Comparison of ENCODE assay signal across 1 cellular context in the genomic region with DNA sequence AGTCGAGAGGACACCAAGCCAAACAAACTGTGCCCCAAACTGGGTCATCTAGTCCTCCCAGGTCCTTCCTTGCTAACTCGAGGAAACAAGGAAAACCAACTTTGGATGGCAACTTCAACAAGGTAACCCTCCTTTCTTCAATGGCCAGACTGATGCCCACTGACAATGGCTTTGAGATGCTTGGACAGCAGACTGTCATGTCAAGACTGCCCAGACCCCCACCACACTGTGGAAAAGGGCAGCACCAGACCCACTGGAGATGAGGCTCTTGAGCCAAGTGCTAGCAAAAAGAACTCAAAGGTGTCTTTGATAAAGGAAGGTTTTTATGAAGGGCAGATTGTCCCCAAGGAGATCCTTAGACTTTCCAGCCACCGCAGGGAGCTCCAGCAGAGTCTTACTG.
TF ChIP-seq lines count a peak whose summit lies in the region.

No MANE protein-coding gene starts in this region.

TF ChIP-seq in GM12878, 131 proteins besides CTCF, POLR2A, EP300 and RAD21:
- no peak for TF ChIP-seq ZSCAN29 (IDR thresholded peaks at IDR 0.05)
- TF ChIP-seq EED (IDR thresholded peaks at IDR 0.05; ENCODE audit: low read depth): no peak
- TF ChIP-seq ASH2L (IDR thresholded peaks at IDR 0.05; ENCODE audit: borderline replicate concordance, low read depth): no peak
- no peak for TF ChIP-seq DPF2 (IDR thresholded peaks at IDR 0.05)
- TF ChIP-seq FOS (IDR thresholded peaks at IDR 0.05; ENCODE audit: borderline replicate concordance, extremely low read depth, insufficient read length): no peak
- no peak for TF ChIP-seq ELK1 (IDR thresholded peaks at IDR 0.05; ENCODE audit: low read depth, low read length)
- no peak for TF ChIP-seq ZNF217 (IDR thresholded peaks at IDR 0.05)
- TF ChIP-seq SREBF1 (IDR thresholded peaks at IDR 0.05; ENCODE audit: low read length): no peak
- TF ChIP-seq JUND (IDR thresholded peaks at IDR 0.05; ENCODE audit: low read depth, low read length): no peak
